Comparison of ENCODE assay signal across 19 cellular contexts in the genomic region with DNA sequence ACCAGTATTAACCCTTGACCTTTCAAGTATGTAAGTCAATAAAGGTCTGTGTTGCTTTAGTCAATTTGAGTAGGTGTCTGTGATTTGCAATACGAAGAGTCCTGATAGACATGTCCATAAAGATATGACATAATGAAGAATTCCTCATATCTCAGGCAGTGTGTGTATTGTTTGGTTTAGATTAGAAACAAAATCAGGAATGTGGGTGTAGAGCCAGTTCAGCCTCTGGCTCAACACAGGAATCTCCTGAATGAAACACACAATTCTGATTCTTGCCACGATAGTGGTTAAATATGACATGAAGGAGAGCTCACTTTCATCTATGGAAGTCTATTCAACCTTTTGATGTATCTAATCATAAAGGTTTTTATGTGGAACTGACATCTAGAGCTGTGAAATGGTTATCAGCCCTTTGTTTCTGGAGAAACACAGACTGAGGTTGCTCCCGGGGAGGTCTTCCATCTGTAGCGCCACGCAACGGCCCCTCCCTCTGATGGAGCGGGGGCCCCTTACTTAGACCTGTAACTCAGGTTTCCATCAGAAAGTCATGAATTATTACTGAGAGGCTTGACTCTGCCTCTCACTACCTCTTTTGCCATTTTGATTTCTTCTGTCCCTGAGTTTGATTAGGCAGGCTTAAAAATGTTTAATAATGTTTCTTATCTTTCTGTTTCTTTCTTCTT. TPM values are rescaled to one million over a fixed set of nuclear protein-coding genes. Genes with fewer than 3 reads are reported as not detected.
DNase-seq lines count a peak whose midpoint lies in the region; ATAC-seq and TF ChIP-seq lines count a peak whose summit lies in the region.
"Had no signal": no experiment of that assay in that cellular context is flagged by ENCODE, and none has a peak within 500 bp of the region (broad histone marks: within the 10 kb centered on the region; RNA-seq: fewer than 3 reads in every experiment).

No MANE protein-coding gene starts in this region.

- TF ChIP-seq CTCF in SK-N-SH (IDR thresholded peaks at IDR 0.05) (no peak), brain microvascular endothelial cell (IDR thresholded peaks at IDR 0.05; ENCODE audit: low read depth, low read length, missing control alignments) (no peak), mesothelial cell of epicardium (IDR thresholded peaks at IDR 0.05; ENCODE audit: unreplicated experiment) (no peak), type B pancreatic cell (conservative IDR thresholded peaks at IDR 0.05) (no peak)

- H3K36me3 ChIP-seq in SK-N-SH (replicated peaks in 1 of 2; ENCODE audit: control insufficient read depth in 1 of 2, insufficient read depth in 2 of 2, low read length in 1 of 2) (no peaks in the 10 kb centered on the region), brain microvascular endothelial cell (replicated peaks) (no peaks in the 10 kb centered on the region), mesendoderm (ENCODE audit: control insufficient read depth, insufficient read depth, low read length) (no peaks in the 10 kb centered on the region)
- H3K36me3 ChIP-seq: right atrium auricular region, SJCRH30 had no signal

- H3K4me1 Mint-ChIP-seq in mesothelial cell of epicardium = peaks cover 66% of the 10 kb centered on the region
- H3K4me1 Mint-ChIP-seq in type B pancreatic cell (ENCODE audit: unreplicated experiment) = peaks cover 21% of the 10 kb centered on the region
- H3K4me1 Mint-ChIP-seq: CD14-positive monocyte had no signal

- ATAC-seq in SK-N-SH treated with all-trans-retinoic acid at 6 μM for 48 hours (peak; percentile 15; the same call in 1 of the 3 replicates), HG02885 (IDR thresholded peaks at IDR 0.05; ENCODE audit: poor library complexity, unreplicated experiment) (no peak)
- ATAC-seq: effector memory CD8-positive, alpha-beta T cell had no signal

- H3K36me3 Mint-ChIP-seq in mesothelial cell of epicardium (no peaks in the 10 kb centered on the region), type B pancreatic cell (peaks cover 7% of the 10 kb centered on the region)

- no peak overlapping the region for H3K18ac ChIP-seq in mesendoderm (ENCODE audit: low read length)

- H3K23ac ChIP-seq in mesendoderm (ENCODE audit: low read length) = no peak overlapping the region

- H3K4me1 ChIP-seq in SK-N-SH (ENCODE audit: control insufficient read depth in 1 of 2, insufficient read depth in 2 of 2, low read depth in 1 of 2, low read length in 1 of 2) (peaks cover 0 to 5% of the 10 kb centered on the region in 2 experiments; a peak in 1 of 4 replicates), mesendoderm (ENCODE audit: control insufficient read depth, low read depth, low read length) (no peaks in the 10 kb centered on the region)

- no peaks in the 10 kb centered on the region for H3K79me2 ChIP-seq in SK-N-SH (ENCODE audit: insufficient read depth)
- H3K79me2 ChIP-seq in mesendoderm (ENCODE audit: control insufficient read depth, insufficient read depth, low read length) = no peaks in the 10 kb centered on the region

- H2BK15ac ChIP-seq in mesendoderm (replicated peaks; ENCODE audit: low read depth) = no peak overlapping the region

- H3F3A ChIP-seq in SK-N-SH (replicated peaks; ENCODE audit: insufficient read depth) = no peaks in the 10 kb centered on the region

- no peak overlapping the region for H3K4me2 ChIP-seq in SK-N-SH
- H3K4me2 ChIP-seq in mesendoderm (ENCODE audit: low read length) = no peak overlapping the region

- H3K27ac Mint-ChIP-seq in mesothelial cell of epicardium (peak overlapping the region; percentile 89), type B pancreatic cell (peak overlapping the region; percentile 97)

- no peak overlapping the region for H2BK120ac ChIP-seq in mesendoderm (ENCODE audit: low read depth, low read length)

- no peak overlapping the region for H3K56ac ChIP-seq in mesendoderm (ENCODE audit: low read length)

- no peak overlapping the region for H3K27ac ChIP-seq in SK-N-SH (ENCODE audit: low read depth in 2 of 2, low read length in 1 of 2)
- H3K27ac ChIP-seq in brain microvascular endothelial cell = no peak overlapping the region
- H3K27ac ChIP-seq in mesendoderm (ENCODE audit: low read depth, low read length) = no peak overlapping the region
- H3K27ac ChIP-seq: right atrium auricular region, SJCRH30 had no signal

- peak overlapping the region; percentile 14 for H3K4me3 Mint-ChIP-seq in mesothelial cell of epicardium
- H3K4me3 Mint-ChIP-seq in type B pancreatic cell = peak overlapping the region; percentile 68
- H3K4me3 Mint-ChIP-seq: CD14-positive monocyte; effector memory CD8-positive, alpha-beta T cell had no signal

- no peaks in the 10 kb centered on the region for H3K79me1 ChIP-seq in mesendoderm (ENCODE audit: low read length)

- peaks cover 9% of the 10 kb centered on the region for H3K27me3 Mint-ChIP-seq in mesothelial cell of epicardium (ENCODE audit: low read depth)
- no peaks in the 10 kb centered on the region for H3K27me3 Mint-ChIP-seq in type B pancreatic cell
- H3K27me3 Mint-ChIP-seq: effector memory CD8-positive, alpha-beta T cell had no signal

- TF ChIP-seq RAD21 in SK-N-SH (IDR thresholded peaks at IDR 0.05; ENCODE audit: low read length) = no peak

- no peaks in the 10 kb centered on the region for H3K9me3 ChIP-seq in SK-N-SH
- H3K9me3 ChIP-seq: right atrium auricular region, SJCRH30 had no signal

- DNase-seq in SK-N-SH (no peak), brain microvascular endothelial cell (peak; percentile 49), mesothelial cell of epicardium (ENCODE audit: low spot score in 2 of 2, unreplicated experiment in 2 of 2) (no peak), type B pancreatic cell (ENCODE audit: extremely low spot score, unreplicated experiment) (no peak), mesendoderm (no peak), NCI-H526 (lab: John Stamatoyannopoulos, UW) (no peak)
- DNase-seq: 8988T; activated CD4-positive, alpha-beta T cell treated with anti-CD3 and anti-CD28 coated beads, Interleukin-2, amount 50 U/mL, for 48 hours; anterior cingulate cortex; effector memory CD8-positive, alpha-beta T cell; kidney; stimulated activated CD8-positive, alpha-beta memory T cell treated with anti-CD3 and anti-CD28 coated beads, Interleukin-4, amount 100 ng/mL, for 48 hours; trophoblast cell had no signal

- in situ Hi-C loops in brain microvascular endothelial cell (cut with HindIII; ENCODE audit: low pct_ligation_motif_present, low sequenced_read_pairs) = no loop called here

- H4K5ac ChIP-seq in mesendoderm (ENCODE audit: low read length) = no peak overlapping the region

- no peak overlapping the region for H3K9ac ChIP-seq in SK-N-SH
- no peak overlapping the region for H3K9ac ChIP-seq in mesendoderm (ENCODE audit: low read length)

- no peak overlapping the region for H2BK5ac ChIP-seq in mesendoderm (ENCODE audit: low read length)

- no peaks in the 10 kb centered on the region for H4K20me1 ChIP-seq in SK-N-SH (ENCODE audit: insufficient read depth)

- CTCF ChIA-PET in SK-N-SH (lab: Yijun Ruan, JAX) = interaction anchor here (0.9 to 3.3 kb wide), 4 partner anchors 17 to 43 kb away, joined by 3 to 17 read pairs (median 3); no protein-coding TSS in a partner anchor

- no peak overlapping the region for H3K4me3 ChIP-seq in SK-N-SH (ENCODE audit: low read depth in 2 of 2, low read length in 1 of 2)
- H3K4me3 ChIP-seq in brain microvascular endothelial cell (ENCODE audit: low read depth, low read length) = no peak overlapping the region
- H3K4me3 ChIP-seq in mesendoderm (ENCODE audit: low read length) = no peak overlapping the region
- H3K4me3 ChIP-seq: right atrium auricular region, SJCRH30 had no signal

- H3K4ac ChIP-seq in mesendoderm (ENCODE audit: low read depth, low read length) = no peak overlapping the region

- H3K9me2 ChIP-seq in SK-N-SH = no peaks in the 10 kb centered on the region

- H3K9me3 Mint-ChIP-seq in mesothelial cell of epicardium (peaks cover 8% of the 10 kb centered on the region), type B pancreatic cell (no peaks in the 10 kb centered on the region)
- H3K9me3 Mint-ChIP-seq: effector memory CD8-positive, alpha-beta T cell had no signal

- no peak overlapping the region for H2AFZ ChIP-seq in SK-N-SH (ENCODE audit: low read depth)

- no peak overlapping the region for H4K8ac ChIP-seq in mesendoderm (ENCODE audit: low read depth, low read length)

- H3K27me3 ChIP-seq in SK-N-SH (ENCODE audit: insufficient read depth) = no peaks in the 10 kb centered on the region; the same call in 1 of the 2 replicates
- H3K27me3 ChIP-seq in brain microvascular endothelial cell (replicated peaks) = peaks cover 2% of the 10 kb centered on the region
- H3K27me3 ChIP-seq in mesendoderm (ENCODE audit: insufficient read depth, low read length, poor library complexity) = no peaks in the 10 kb centered on the region
- H3K27me3 ChIP-seq: right atrium auricular region, SJCRH30 had no signal

- no peak for TF ChIP-seq EP300 in SK-N-SH (IDR thresholded peaks at IDR 0.05; ENCODE audit: borderline replicate concordance in 1 of 2, low read depth in 1 of 2, low read length in 1 of 2)

- H2AK5ac ChIP-seq in mesendoderm (ENCODE audit: low read length) = no peak overlapping the region

- POLR2A ChIA-PET in SK-N-SH (lab: Yijun Ruan, JAX) = no interaction called here

- 91% methylated on average over 7 of the region's 7 CpGs for WGBS in SK-N-SH (ENCODE audit: low lambda C conversion rate)
- no CpG with 5 or more reads among the region's 7 CpGs for WGBS in mesendoderm (ENCODE audit: extremely low coverage, insufficient coverage, low lambda C conversion rate)

TF ChIP-seq in SK-N-SH treated with all-trans-retinoic acid at 6 μM for 48 hours, 23 proteins besides CTCF, POLR2A, EP300 and RAD21 (continues in another document):
- TF ChIP-seq ARNTL (CRISPR knock-in tag; IDR thresholded peaks at IDR 0.05; ENCODE audit: borderline replicate concordance, low read depth) (no peak), ZFP3 (CRISPR knock-in tag; IDR thresholded peaks at IDR 0.05) (no peak), SNAI2 (CRISPR knock-in tag; IDR thresholded peaks at IDR 0.05) (no peak), ZC3H10 (CRISPR knock-in tag; IDR thresholded peaks at IDR 0.05) (no peak)

TF ChIP-seq in SK-N-SH, 30 proteins besides CTCF, POLR2A, EP300 and RAD21:
- no peak for TF ChIP-seq FOXM1 (IDR thresholded peaks at IDR 0.05; ENCODE audit: low read depth)

RNA-seq across cellular contexts. Expression of a gene that starts 19.5 kb away (rescaled TPM):
- polyA plus RNA-seq in SK-N-SH (2012; rRNA removed) = 0.21 and 0.23 TPM in 2 replicates
- 0.28 and 0.50 TPM in 2 replicates for polyA plus RNA-seq in SK-N-SH (2012; cell fraction: cytosol; rRNA removed)
- polyA plus RNA-seq in SK-N-SH (2012; cell fraction: nucleus; rRNA removed) = 0.13 and 0.20 TPM in 2 replicates
- total RNA-seq in mesothelial cell of epicardium = 12.1 to 14.2 TPM (median 12.2 TPM) in 3 replicates
- total RNA-seq in type B pancreatic cell (ENCODE audit: low replicate concordance) = 29.6 and 32.4 TPM in 2 replicates
- polyA plus RNA-seq in mesendoderm (2013, experiment 1 of 2) = 3.9 TPM
- polyA plus RNA-seq in mesendoderm (2013, experiment 2 of 2) = 4.5 TPM

RNA-seq across cellular contexts. Expression of a gene that starts 40.1 kb away (rescaled TPM):
- not detected in 2 replicates for polyA plus RNA-seq in SK-N-SH (2012; rRNA removed)
- polyA plus RNA-seq in SK-N-SH (2012; cell fraction: cytosol; rRNA removed) = not detected in 2 replicates
- not detected in 2 replicates for polyA plus RNA-seq in SK-N-SH (2012; cell fraction: nucleus; rRNA removed)
- total RNA-seq in mesothelial cell of epicardium = not detected in 3 replicates
- not detected in 2 replicates for total RNA-seq in type B pancreatic cell (ENCODE audit: low replicate concordance)
- not detected for polyA plus RNA-seq in mesendoderm (2013, experiment 1 of 2)
- polyA plus RNA-seq in mesendoderm (2013, experiment 2 of 2) = not detected
- total RNA-seq: glomerular endothelial cell, kidney, right atrium auricular region, SJCRH30 had no signal
- polyA plus RNA-seq: CD14-positive monocyte had no signal
